1 cellular context compared by ENCODE assay signal in genomic region chr12:57239587-57240068, GRCh38.
A peak's percentile ranks its signal among the peaks of the same experiment; 100 is the strongest.
TF ChIP-seq lines count a peak whose summit lies in the region.

No MANE protein-coding gene starts in this region.

TF ChIP-seq in K562, 482 proteins besides CTCF, POLR2A, EP300 and RAD21 (continued from another document and continues in another):
- TF ChIP-seq ZNF592 (IDR thresholded peaks at IDR 0.05) (no peak), HDAC3 (IDR thresholded peaks at IDR 0.05; ENCODE audit: borderline replicate concordance, partially characterized antibody) (no peak), ZNF263 (CRISPR knock-in tag; IDR thresholded peaks at IDR 0.05; ENCODE audit: borderline replicate concordance) (no peak), NKRF (IDR thresholded peaks at IDR 0.05; ENCODE audit: borderline replicate concordance) (0 out of 2 replicates have a peak, but pooled peaks have one; percentile 40), TSHZ1 (CRISPR knock-in tag; IDR thresholded peaks at IDR 0.05) (no peak), CREB3L1 (IDR thresholded peaks at IDR 0.05; ENCODE audit: borderline replicate concordance, low read depth) (no peak), ZBTB17 (CRISPR knock-in tag; IDR thresholded peaks at IDR 0.05) (no peak), RFX7 (CRISPR knock-in tag; IDR thresholded peaks at IDR 0.05) (no peak), E2F1 (CRISPR knock-in tag; IDR thresholded peaks at IDR 0.05) (no peak), ZNF407 (IDR thresholded peaks at IDR 0.05; ENCODE audit: low read depth) (no peak), LEF1 (IDR thresholded peaks at IDR 0.05) (no peak), RBM22 (IDR thresholded peaks at IDR 0.05; ENCODE audit: low read depth, low read length, poor library complexity, severe bottlenecking) (no peak), ZNF780A (CRISPR knock-in tag; IDR thresholded peaks at IDR 0.05) (no peak), PRMT5 (CRISPR knock-in tag; IDR thresholded peaks at IDR 0.05) (no peak), MAFF (IDR thresholded peaks at IDR 0.05; ENCODE audit: low read length) (no peak), HOMEZ (CRISPR knock-in tag; IDR thresholded peaks at IDR 0.05) (no peak), ZNF644 (tag; IDR thresholded peaks at IDR 0.05; ENCODE audit: low read depth) (no peak), DEAF1 (CRISPR knock-in tag; IDR thresholded peaks at IDR 0.05) (no peak), MTF1 (CRISPR knock-in tag; IDR thresholded peaks at IDR 0.05; ENCODE audit: borderline replicate concordance) (no peak), FUS (optimal IDR thresholded peaks at IDR 0.05; ENCODE audit: low read depth, low read length) (no peak), NR2F6 (CRISPR knock-in tag; IDR thresholded peaks at IDR 0.05) (no peak), ZNF12 (CRISPR knock-in tag; IDR thresholded peaks at IDR 0.05) (0 out of 2 replicates have a peak, but pooled peaks have one; percentile 21), WHSC1 (IDR thresholded peaks at IDR 0.05; ENCODE audit: low read length) (no peak), ZNF277 (CRISPR knock-in tag; IDR thresholded peaks at IDR 0.05; ENCODE audit: borderline replicate concordance) (no peak), ZNF324 (CRISPR knock-in tag; IDR thresholded peaks at IDR 0.05) (no peak), TARDBP (IDR thresholded peaks at IDR 0.05) (no peak), ARHGAP35 (IDR thresholded peaks at IDR 0.05; ENCODE audit: partially characterized antibody) (peak; percentile 53), NR1H2 (CRISPR knock-in tag; IDR thresholded peaks at IDR 0.05) (no peak), BHLHE40 (IDR thresholded peaks at IDR 0.05; ENCODE audit: low read length) (no peak), MTA1 (IDR thresholded peaks at IDR 0.05; ENCODE audit: borderline replicate concordance) (no peak)
